ENCODE assay signal across 23 cellular contexts in genomic region chr6:129426343-129426742, GRCh38.
"Had no signal": no experiment of that assay in that cellular context is flagged by ENCODE, and none has a peak within 500 bp of the region (broad histone marks: within the 10 kb centered on the region; RNA-seq: fewer than 3 reads in every experiment).

No MANE protein-coding gene starts in this region.

- DNase-seq: colonic mucosa; cortex of kidney; dermis blood vessel endothelial cell; dorsolateral prefrontal cortex; effector CD4-positive, alpha-beta T cell; effector CD8-positive, alpha-beta T cell; effector memory CD4-positive, alpha-beta T cell; effector memory CD8-positive, alpha-beta T cell; endodermal cell; erythroblast; esophagus squamous epithelium; foreskin fibroblast; foreskin keratinocyte; foreskin melanocyte; gastrocnemius medialis; glutamatergic neuron; head of caudate nucleus; heart left ventricle; heart right ventricle had no signal

- H3K9me3 ChIP-seq: colonic mucosa, esophagus muscularis mucosa, esophagus squamous epithelium, gastrocnemius medialis, gastroesophageal sphincter, heart left ventricle, heart right ventricle had no signal

- H3K4me3 ChIP-seq: colonic mucosa, coronary artery, dorsolateral prefrontal cortex, esophagus muscularis mucosa, esophagus squamous epithelium, gastrocnemius medialis, gastroesophageal sphincter, heart left ventricle, heart right ventricle had no signal

- H3K27me3 ChIP-seq: colonic mucosa, dorsolateral prefrontal cortex, esophagus muscularis mucosa, esophagus squamous epithelium, foreskin keratinocyte, gastrocnemius medialis, gastroesophageal sphincter, heart left ventricle, heart right ventricle had no signal

- H3K4me1 ChIP-seq: colonic mucosa, esophagus muscularis mucosa, esophagus squamous epithelium, foreskin keratinocyte, gastrocnemius medialis, gastroesophageal sphincter, heart right ventricle had no signal

- H3K36me3 ChIP-seq: colonic mucosa had no signal

- H3K27ac ChIP-seq: colonic mucosa, coronary artery, dorsolateral prefrontal cortex, epithelial cell of prostate, esophagus muscularis mucosa, esophagus squamous epithelium, foreskin keratinocyte, gastrocnemius medialis, gastroesophageal sphincter, heart left ventricle, heart right ventricle had no signal
